In the genomic region with DNA sequence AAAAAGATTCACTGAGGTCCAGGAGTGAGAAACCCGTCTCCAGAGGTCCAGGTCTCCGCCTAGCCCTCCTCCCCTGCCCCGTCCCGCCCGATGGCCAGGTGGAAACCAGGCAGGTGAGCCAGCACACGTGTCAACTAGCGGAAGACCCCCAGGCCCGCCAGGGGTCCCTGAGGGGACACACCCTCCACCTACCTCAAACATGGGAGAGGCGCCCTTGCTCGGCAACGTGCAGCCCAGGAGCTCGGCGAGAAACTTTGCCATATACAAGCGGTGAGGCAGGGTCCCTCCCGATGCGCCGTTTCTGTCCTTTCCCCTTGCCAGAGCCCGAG, we compare ENCODE assay signal across 10 cellular contexts.
DNase-seq lines count a peak whose midpoint lies in the region; ATAC-seq and TF ChIP-seq lines count a peak whose summit lies in the region.
"Had no signal": no experiment of that assay in that cellular context is flagged by ENCODE, and none has a peak within 500 bp of the region (broad histone marks: within the 10 kb centered on the region; RNA-seq: fewer than 3 reads in every experiment).

No MANE protein-coding gene starts in this region.

- H3K4me3 Mint-ChIP-seq in activated T-helper 17 cell treated with anti-CD3 and anti-CD28 coated beads, Interleukin-2, amount 50 U/mL, for 72 hours, result peak overlapping the region; percentile 41

- no peaks in the 10 kb centered on the region for H3K9me3 ChIP-seq in ES-I3 (ENCODE audit: control insufficient read depth, insufficient read depth, low read length)
- no peaks in the 10 kb centered on the region for H3K9me3 ChIP-seq in iPS-18c (ENCODE audit: control insufficient read depth, insufficient read depth, low read length)
- H3K9me3 ChIP-seq in gastrocnemius medialis, result no peaks in the 10 kb centered on the region
- H3K9me3 ChIP-seq in gastroesophageal sphincter, result peaks cover 0 to 2% (median 0%) of the 10 kb centered on the region in 3 donors
- H3K9me3 ChIP-seq: neutrophil had no signal

- no peaks in the 10 kb centered on the region for H3K36me3 ChIP-seq in ES-I3 (ENCODE audit: insufficient read depth, low read length)
- H3K36me3 ChIP-seq in gastrocnemius medialis, result no peaks in the 10 kb centered on the region
- no peaks in the 10 kb centered on the region for H3K36me3 ChIP-seq in gastroesophageal sphincter
- H3K36me3 ChIP-seq: neutrophil had no signal

- no peak for DNase-seq in gastrocnemius medialis
- no peak for DNase-seq in ACHN
- no peak for DNase-seq in AML-193 (lab: John Stamatoyannopoulos, UW)

- no peaks in the 10 kb centered on the region for H3K4me1 Mint-ChIP-seq in activated T-helper 17 cell treated with anti-CD3 and anti-CD28 coated beads, Interleukin-2, amount 50 U/mL, for 72 hours

- H3K9ac ChIP-seq in ES-I3 (ENCODE audit: low read depth, low read length), result peak overlapping the region; percentile 73

- H3K4me3 ChIP-seq in iPS-18c (ENCODE audit: insufficient read depth, low read depth, low read length) (peak overlapping the region; percentile 71), gastrocnemius medialis (peak overlapping the region in 3 of 4 donors; percentile 27 to 61 (median 57)), gastroesophageal sphincter (peak overlapping the region in 1 of 2 donors; percentile 58)

- TF ChIP-seq CTCF in gastrocnemius medialis (IDR thresholded peaks at IDR 0.05 in 4 of 5, conservative IDR thresholded peaks at IDR 0.05 in 1 of 5) (no peak), gastroesophageal sphincter (IDR thresholded peaks at IDR 0.05) (no peak)

- TF ChIP-seq EP300 in gastroesophageal sphincter (IDR thresholded peaks at IDR 0.05), result no peak

- ATAC-seq in activated T-helper 17 cell treated with anti-CD3 and anti-CD28 coated beads, Interleukin-2, amount 50 U/mL, for 72 hours (replicated peaks), result no peak
- ATAC-seq in gastrocnemius medialis (no peak), GM18870 (IDR thresholded peaks at IDR 0.05; ENCODE audit: unreplicated experiment) (no peak), gastroesophageal sphincter (no peak)

- H3K4me1 ChIP-seq in ES-I3 (ENCODE audit: insufficient read depth, low read length), result peaks cover 7% of the 10 kb centered on the region; the same call in 1 of the 2 replicates
- peaks cover 3 to 6% of the 10 kb centered on the region in 2 donors for H3K4me1 ChIP-seq in gastrocnemius medialis
- peaks cover 0 to 18% (median 3%) of the 10 kb centered on the region in 3 donors for H3K4me1 ChIP-seq in gastroesophageal sphincter

- H3K27ac Mint-ChIP-seq in activated T-helper 17 cell treated with anti-CD3 and anti-CD28 coated beads, Interleukin-2, amount 50 U/mL, for 72 hours, result no peak overlapping the region

- H3K27me3 ChIP-seq in gastrocnemius medialis, result peaks cover 4 to 12% (median 8%) of the 10 kb centered on the region in 3 donors
- peaks cover 14% of the 10 kb centered on the region for H3K27me3 ChIP-seq in gastroesophageal sphincter

- H3K27me3 Mint-ChIP-seq in activated T-helper 17 cell treated with anti-CD3 and anti-CD28 coated beads, Interleukin-2, amount 50 U/mL, for 72 hours, result peaks cover 56% of the 10 kb centered on the region

- TF ChIP-seq POLR2A in gastrocnemius medialis (IDR thresholded peaks at IDR 0.05), result no peak
- no peak for TF ChIP-seq POLR2A in gastroesophageal sphincter (IDR thresholded peaks at IDR 0.05)

- intact Hi-C loops in gastrocnemius medialis (cut with DNase I; ENCODE audit: low total_unique reads), result no loop called here

- H3K27ac ChIP-seq in gastrocnemius medialis, result no peak overlapping the region
- H3K27ac ChIP-seq in gastroesophageal sphincter, result no peak overlapping the region
- H3K27ac ChIP-seq: epithelial cell of prostate, neutrophil had no signal

- 3 to 7% methylated on average over 5 to 9 of the region's 18 CpGs for WGBS in gastroesophageal sphincter (ENCODE audit: low coverage in 1 of 2), 2 donors

- in situ Hi-C loops in gastrocnemius medialis (cut with MboI; ENCODE audit: low sequenced_read_pairs in 4 of 4) (no loop called here), ACHN (cut with HindIII; ENCODE audit: low pct_ligation_motif_present, low pct_unique_long_range_greater_than_20kb, low sequenced_read_pairs) (no loop called here)

- H3K36me3 Mint-ChIP-seq in activated T-helper 17 cell treated with anti-CD3 and anti-CD28 coated beads, Interleukin-2, amount 50 U/mL, for 72 hours (ENCODE audit: low read depth), result no peaks in the 10 kb centered on the region

- no peaks in the 10 kb centered on the region for H3K9me3 Mint-ChIP-seq in activated T-helper 17 cell treated with anti-CD3 and anti-CD28 coated beads, Interleukin-2, amount 50 U/mL, for 72 hours
